In genomic region chr7:83519240-83519639, GRCh38 we compare ENCODE assay signal across 31 cellular contexts.
"Had no signal": no experiment of that assay in that cellular context is flagged by ENCODE, and none has a peak within 500 bp of the region (broad histone marks: within the 10 kb centered on the region; RNA-seq: fewer than 3 reads in every experiment).

No MANE protein-coding gene starts in this region.

- H3K4me1 ChIP-seq: esophagus muscularis mucosa, tibial nerve had no signal

- H3K27me3 Mint-ChIP-seq: activated CD4-positive, alpha-beta memory T cell treated with anti-CD3 and anti-CD28 coated beads for 36 hours; activated CD4-positive, alpha-beta T cell treated with anti-CD3 and anti-CD28 coated beads, Interleukin-2, amount 10 ng/mL, durations not matched to agents 24 days and 14 days; activated naive CD4-positive, alpha-beta T cell treated with anti-CD3 and anti-CD28 coated beads, Interleukin-2, amount 10 ng/mL, durations not matched to agents 7 days and 5 days; activated naive CD8-positive, alpha-beta T cell treated with anti-CD3 and anti-CD28 coated beads, Interleukin-2, amount 10 ng/mL, durations not matched to agents 7 days and 5 days; naive B cell; progenitor cell of endocrine pancreas; stimulated activated naive B cell treated with anti-CD40 and anti-IgM and Interleukin-4, amounts not matched to agents 10 μg/mL and 1 μg/mL and 100 μg/mL, for 72 hours; T-helper 17 cell had no signal

- H3K27me3 ChIP-seq: brain microvascular endothelial cell, esophagus muscularis mucosa, neutrophil, ovary, sigmoid colon, tibial nerve had no signal

- H3K36me3 ChIP-seq: brain microvascular endothelial cell, esophagus muscularis mucosa, neutrophil, ovary, sigmoid colon, tibial nerve had no signal

- H3K36me3 Mint-ChIP-seq: activated CD4-positive, alpha-beta memory T cell treated with anti-CD3 and anti-CD28 coated beads for 36 hours; activated naive CD4-positive, alpha-beta T cell treated with anti-CD3 and anti-CD28 coated beads, Interleukin-2, amount 10 ng/mL, durations not matched to agents 7 days and 5 days; activated naive CD8-positive, alpha-beta T cell treated with anti-CD3 and anti-CD28 coated beads, Interleukin-2, amount 10 ng/mL, durations not matched to agents 7 days and 5 days; immature natural killer cell; mesothelial cell of epicardium; naive B cell; stimulated activated naive B cell treated with anti-CD40 and anti-IgM and Interleukin-4, amounts not matched to agents 10 μg/mL and 1 μg/mL and 100 μg/mL, for 72 hours had no signal

- DNase-seq: activated CD4-positive, alpha-beta memory T cell treated with anti-CD3 and anti-CD28 coated beads for 36 hours; activated CD4-positive, alpha-beta T cell treated with anti-CD3 and anti-CD28 coated beads, Interleukin-2, amount 10 ng/mL, durations not matched to agents 24 days and 14 days; activated CD4-positive, CD25-positive, alpha-beta regulatory T cell treated with anti-CD3 and anti-CD28 coated beads, Interleukin-2, amount 50 U/mL, for 72 hours; activated CD8-positive, alpha-beta memory T cell treated with anti-CD3 and anti-CD28 coated beads, Interleukin-2, amount 50 U/mL, for 4 hours; activated gamma-delta T cell; activated naive CD4-positive, alpha-beta T cell treated with anti-CD3 and anti-CD28 coated beads, Interleukin-2, amount 10 ng/mL, durations not matched to agents 7 days and 5 days; activated naive CD8-positive, alpha-beta T cell treated with anti-CD3 and anti-CD28 coated beads, Interleukin-2, amount 10 ng/mL, durations not matched to agents 7 days and 5 days; activated T-cell treated with anti-CD3 and anti-CD28 coated beads, Interleukin-2, amount 50 U/mL, for 1 hour; amniotic stem cell; brain microvascular endothelial cell; endodermal cell; head of caudate nucleus; hippocampal formation; immature natural killer cell; naive B cell; nephron progenitor cell; ovary; sigmoid colon; stimulated activated CD4-positive, alpha-beta T cell treated with anti-CD3 and anti-CD28 coated beads, Interleukin-1b, Interleukin-23, amount 100 ng/mL, for 48 hours; stimulated activated CD4-positive, alpha-beta T cell treated with anti-CD3 and anti-CD28 coated beads, Interleukin-4, amount 100 ng/mL, for 4 hours; stimulated activated CD8-positive, alpha-beta memory T cell treated with anti-CD3 and anti-CD28 coated beads, Interleukin-4, amount 100 ng/mL, for 48 hours; stimulated activated naive B cell treated with anti-CD40 and anti-IgM and Interleukin-4, amounts not matched to agents 10 μg/mL and 1 μg/mL and 100 μg/mL, for 72 hours; T-helper 17 cell; T1000 had no signal

- H3K4me2 ChIP-seq: smooth muscle cell had no signal

- H3K27ac Mint-ChIP-seq: activated CD4-positive, alpha-beta memory T cell treated with anti-CD3 and anti-CD28 coated beads for 36 hours; activated CD4-positive, alpha-beta T cell treated with anti-CD3 and anti-CD28 coated beads, Interleukin-2, amount 10 ng/mL, durations not matched to agents 24 days and 14 days; activated naive CD4-positive, alpha-beta T cell treated with anti-CD3 and anti-CD28 coated beads, Interleukin-2, amount 10 ng/mL, durations not matched to agents 7 days and 5 days; activated naive CD8-positive, alpha-beta T cell treated with anti-CD3 and anti-CD28 coated beads, Interleukin-2, amount 10 ng/mL, durations not matched to agents 7 days and 5 days; activated T-helper 1 cell treated with anti-CD3 and anti-CD28 coated beads, Interleukin-12 subunit alpha, Interleukin-12 subunit beta, Interleukin-2, Interleukin-4 antibody, amounts not matched to agents 30 ng/mL and 10 ng/mL and 1 ng/mL, durations not matched to agents 14 hours and 24 hours and 36 hours; endodermal cell; immature natural killer cell; mesothelial cell of epicardium; naive B cell; nephron progenitor cell; progenitor cell of endocrine pancreas; stimulated activated naive B cell treated with anti-CD40 and anti-IgM and Interleukin-4, amounts not matched to agents 10 μg/mL and 1 μg/mL and 100 μg/mL, for 72 hours; T-helper 17 cell had no signal

- H3K27ac ChIP-seq: brain microvascular endothelial cell, esophagus muscularis mucosa, neutrophil, ovary, sigmoid colon, tibial nerve had no signal

- H3K9me3 Mint-ChIP-seq: activated CD4-positive, alpha-beta T cell treated with anti-CD3 and anti-CD28 coated beads, Interleukin-2, amount 10 ng/mL, durations not matched to agents 24 days and 14 days; activated naive CD4-positive, alpha-beta T cell treated with anti-CD3 and anti-CD28 coated beads, Interleukin-2, amount 10 ng/mL, durations not matched to agents 7 days and 5 days; activated naive CD8-positive, alpha-beta T cell treated with anti-CD3 and anti-CD28 coated beads, Interleukin-2, amount 10 ng/mL, durations not matched to agents 7 days and 5 days; activated T-helper 1 cell treated with anti-CD3 and anti-CD28 coated beads, Interleukin-12 subunit alpha, Interleukin-12 subunit beta, Interleukin-2, Interleukin-4 antibody, amounts not matched to agents 30 ng/mL and 10 ng/mL and 1 ng/mL, durations not matched to agents 14 hours and 24 hours and 36 hours; endodermal cell; mesothelial cell of epicardium; nephron progenitor cell had no signal

- H3K9me3 ChIP-seq: esophagus muscularis mucosa, neutrophil, ovary, sigmoid colon, tibial nerve had no signal

- H3K4me3 ChIP-seq: esophagus muscularis mucosa, ovary, sigmoid colon, smooth muscle cell, tibial nerve had no signal

- H3K4me3 Mint-ChIP-seq: activated CD4-positive, alpha-beta memory T cell treated with anti-CD3 and anti-CD28 coated beads for 36 hours; activated CD4-positive, alpha-beta T cell treated with anti-CD3 and anti-CD28 coated beads, Interleukin-2, amount 10 ng/mL, durations not matched to agents 24 days and 14 days; activated naive CD4-positive, alpha-beta T cell treated with anti-CD3 and anti-CD28 coated beads, Interleukin-2, amount 10 ng/mL, durations not matched to agents 7 days and 5 days; activated naive CD8-positive, alpha-beta T cell treated with anti-CD3 and anti-CD28 coated beads, Interleukin-2, amount 10 ng/mL, durations not matched to agents 7 days and 5 days; activated T-helper 1 cell treated with anti-CD3 and anti-CD28 coated beads, Interleukin-12 subunit alpha, Interleukin-12 subunit beta, Interleukin-2, Interleukin-4 antibody, amounts not matched to agents 30 ng/mL and 10 ng/mL and 1 ng/mL, durations not matched to agents 14 hours and 24 hours and 36 hours; endodermal cell; immature natural killer cell; mesothelial cell of epicardium; naive B cell; nephron progenitor cell; stimulated activated naive B cell treated with anti-CD40 and anti-IgM and Interleukin-4, amounts not matched to agents 10 μg/mL and 1 μg/mL and 100 μg/mL, for 72 hours; T-helper 17 cell had no signal

- H3K4me1 Mint-ChIP-seq: activated CD4-positive, alpha-beta T cell treated with anti-CD3 and anti-CD28 coated beads, Interleukin-2, amount 10 ng/mL, durations not matched to agents 24 days and 14 days; activated naive CD4-positive, alpha-beta T cell treated with anti-CD3 and anti-CD28 coated beads, Interleukin-2, amount 10 ng/mL, durations not matched to agents 7 days and 5 days; activated naive CD8-positive, alpha-beta T cell treated with anti-CD3 and anti-CD28 coated beads, Interleukin-2, amount 10 ng/mL, durations not matched to agents 7 days and 5 days; immature natural killer cell; naive B cell; stimulated activated naive B cell treated with anti-CD40 and anti-IgM and Interleukin-4, amounts not matched to agents 10 μg/mL and 1 μg/mL and 100 μg/mL, for 72 hours; T-helper 17 cell had no signal
